12 cellular contexts compared by ENCODE assay signal in genomic region chr13:24168392-24168750, GRCh38. TPM values are rescaled to one million over a fixed set of nuclear protein-coding genes. Genes with fewer than 3 reads are reported as not detected.
DNase-seq lines count a peak whose midpoint lies in the region; ATAC-seq and TF ChIP-seq lines count a peak whose summit lies in the region.
"Had no signal": no experiment of that assay in that cellular context is flagged by ENCODE, and none has a peak within 500 bp of the region (broad histone marks: within the 10 kb centered on the region; RNA-seq: fewer than 3 reads in every experiment).

No MANE protein-coding gene starts in this region.

- peaks cover 12% of the 10 kb centered on the region for H4K20me1 ChIP-seq in PC-9 (ENCODE audit: insufficient read depth)

- peaks cover 91% of the 10 kb centered on the region for H3K79me2 ChIP-seq in PC-9 (ENCODE audit: low read depth)

- CTCF ChIA-PET in activated naive CD4-positive, alpha-beta T cell treated with anti-CD3 and anti-CD28 coated beads, Interleukin-2, amount 10 ng/mL, durations not matched to agents 7 days and 5 days (lab: Charles Lee) = no interaction called here
- CTCF ChIA-PET in PC-9 (lab: Charles Lee) = no interaction called here

- H3K27ac Mint-ChIP-seq in activated naive CD4-positive, alpha-beta T cell treated with anti-CD3 and anti-CD28 coated beads, Interleukin-2, amount 50 U/mL, for 24 hours = peak overlapping the region; percentile 30
- H3K27ac Mint-ChIP-seq in activated naive CD4-positive, alpha-beta T cell treated with anti-CD3 and anti-CD28 coated beads, Interleukin-2, amount 10 ng/mL, durations not matched to agents 7 days and 5 days = no peak overlapping the region
- H3K27ac Mint-ChIP-seq in stimulated activated naive B cell treated with anti-CD40 and anti-IgM and Interleukin-4, amounts not matched to agents 10 μg/mL and 1 μg/mL and 100 μg/mL, for 72 hours = no peak overlapping the region
- H3K27ac Mint-ChIP-seq: activated B cell treated with CpG ODN at 0.5 μM for 24 hours had no signal

- no peak overlapping the region for H3K4me3 Mint-ChIP-seq in activated naive CD4-positive, alpha-beta T cell treated with anti-CD3 and anti-CD28 coated beads, Interleukin-2, amount 50 U/mL, for 24 hours
- no peak overlapping the region for H3K4me3 Mint-ChIP-seq in activated naive CD4-positive, alpha-beta T cell treated with anti-CD3 and anti-CD28 coated beads, Interleukin-2, amount 10 ng/mL, durations not matched to agents 7 days and 5 days
- H3K4me3 Mint-ChIP-seq in stimulated activated naive B cell treated with anti-CD40 and anti-IgM and Interleukin-4, amounts not matched to agents 10 μg/mL and 1 μg/mL and 100 μg/mL, for 72 hours = no peak overlapping the region
- H3K4me3 Mint-ChIP-seq: activated B cell treated with CpG ODN at 0.5 μM for 24 hours had no signal

- no peak overlapping the region for H2AFZ ChIP-seq in PC-9

- DNase-seq in activated naive CD4-positive, alpha-beta T cell treated with anti-CD3 and anti-CD28 coated beads, Interleukin-2, amount 10 ng/mL, durations not matched to agents 7 days and 5 days = no peak
- DNase-seq in adrenal gland = peak in 1 of 7 donors; percentile 46
- DNase-seq in left lobe of liver (ENCODE audit: low spot score) = no peak
- peak; percentile 45 for DNase-seq in superior temporal gyrus (ENCODE audit: extremely low spot score)
- no peak for DNase-seq in PC-9
- no peak for DNase-seq in stimulated activated naive B cell treated with anti-CD40 and anti-IgM and Interleukin-4, amounts not matched to agents 10 μg/mL and 1 μg/mL and 100 μg/mL, for 72 hours
- DNase-seq: activated B cell treated with CpG ODN at 0.5 μM for 24 hours, BE2C, DMS79 treated with DMSO at 0.1 percent for 48 hours had no signal

- ATAC-seq in left lobe of liver (peak; percentile 10), HG03342 (IDR thresholded peaks at IDR 0.05; ENCODE audit: unreplicated experiment) (no peak)
- ATAC-seq in stimulated activated naive B cell treated with anti-CD40 and anti-IgM and Interleukin-4, amounts not matched to agents 10 μg/mL and 1 μg/mL and 100 μg/mL, for 72 hours (replicated peaks) = no peak

- peaks cover 13 to 25% of the 10 kb centered on the region in 2 donors for H3K4me1 ChIP-seq in adrenal gland (replicated peaks in 1 of 2)
- H3K4me1 ChIP-seq in PC-9 (replicated peaks; ENCODE audit: insufficient read depth) = no peaks in the 10 kb centered on the region
- H3K4me1 ChIP-seq: BE2C had no signal

- H3K9me3 Mint-ChIP-seq in activated naive CD4-positive, alpha-beta T cell treated with anti-CD3 and anti-CD28 coated beads, Interleukin-2, amount 50 U/mL, for 24 hours = no peaks in the 10 kb centered on the region
- no peaks in the 10 kb centered on the region for H3K9me3 Mint-ChIP-seq in activated naive CD4-positive, alpha-beta T cell treated with anti-CD3 and anti-CD28 coated beads, Interleukin-2, amount 10 ng/mL, durations not matched to agents 7 days and 5 days
- no peaks in the 10 kb centered on the region for H3K9me3 Mint-ChIP-seq in stimulated activated naive B cell treated with anti-CD40 and anti-IgM and Interleukin-4, amounts not matched to agents 10 μg/mL and 1 μg/mL and 100 μg/mL, for 72 hours
- H3K9me3 Mint-ChIP-seq: activated B cell treated with CpG ODN at 0.5 μM for 24 hours had no signal

- no peaks in the 10 kb centered on the region for H3K36me3 ChIP-seq in adrenal gland (replicated peaks in 1 of 2)
- 0 out of 2 replicates have a peak, but pooled peaks cover 11% of the 10 kb centered on the region for H3K36me3 ChIP-seq in PC-9 (ENCODE audit: low read depth)
- H3K36me3 ChIP-seq: BE2C had no signal

- no peaks in the 10 kb centered on the region for H3K9me3 ChIP-seq in adrenal gland (replicated peaks in 1 of 3)
- no peaks in the 10 kb centered on the region for H3K9me3 ChIP-seq in PC-9 (ENCODE audit: insufficient read depth, low read depth)
- H3K9me3 ChIP-seq: BE2C had no signal

- WGBS in adrenal gland, 4 donors = 39 to 62% (median 55%) methylated on average over 6 of the region's 6 CpGs

- H3K4me3 ChIP-seq in adrenal gland (no peak overlapping the region), PC-9 (no peak overlapping the region)
- H3K4me3 ChIP-seq: SK-N-MC had no signal

- no peak for TF ChIP-seq POLR2A in adrenal gland (IDR thresholded peaks at IDR 0.05)

- H3K9me2 ChIP-seq in PC-9 (ENCODE audit: insufficient read depth) = no peaks in the 10 kb centered on the region

- no TSS peak for BruUV-seq in PC-9 (replicated peaks; lab: Mats Ljungman, UMichigan)

- TF ChIP-seq CTCF in adrenal gland (IDR thresholded peaks at IDR 0.05) = no peak
- TF ChIP-seq CTCF in PC-9 (conservative IDR thresholded peaks at IDR 0.05) = no peak

- H3K36me3 Mint-ChIP-seq in activated naive CD4-positive, alpha-beta T cell treated with anti-CD3 and anti-CD28 coated beads, Interleukin-2, amount 50 U/mL, for 24 hours = peaks cover 7% of the 10 kb centered on the region
- peaks cover 2% of the 10 kb centered on the region for H3K36me3 Mint-ChIP-seq in activated naive CD4-positive, alpha-beta T cell treated with anti-CD3 and anti-CD28 coated beads, Interleukin-2, amount 10 ng/mL, durations not matched to agents 7 days and 5 days
- peaks cover 0 to 3% of the 10 kb centered on the region in 2 donors for H3K36me3 Mint-ChIP-seq in stimulated activated naive B cell treated with anti-CD40 and anti-IgM and Interleukin-4, amounts not matched to agents 10 μg/mL and 1 μg/mL and 100 μg/mL, for 72 hours

- H3K4me2 ChIP-seq in PC-9 = no peak overlapping the region

- no peaks in the 10 kb centered on the region for H3F3A ChIP-seq in PC-9 (ENCODE audit: insufficient read depth, low read depth)

- intact Hi-C loops in adrenal gland (cut with DNase I) (loop anchor here in 1 of 2 donors (10.0 kb wide), 1 partner anchor 56 kb away; no protein-coding TSS in a partner anchor), PC-9 (cut with micrococcal nuclease; ENCODE audit: unreplicated experiment) (no loop called here)

- H3K27me3 ChIP-seq in adrenal gland (no peaks in the 10 kb centered on the region), PC-9 (ENCODE audit: insufficient read depth, low read depth) (no peaks in the 10 kb centered on the region)

- POLR2A ChIA-PET in PC-9 (lab: Charles Lee; ENCODE audit: unreplicated experiment) = no interaction called here

- H3K27ac ChIP-seq in adrenal gland (peak overlapping the region; percentile 0 to 87 (median 62)), PC-9 (no peak overlapping the region)
- H3K27ac ChIP-seq: SK-N-MC had no signal

- H3K27me3 Mint-ChIP-seq in activated naive CD4-positive, alpha-beta T cell treated with anti-CD3 and anti-CD28 coated beads, Interleukin-2, amount 50 U/mL, for 24 hours = no peaks in the 10 kb centered on the region
- no peaks in the 10 kb centered on the region for H3K27me3 Mint-ChIP-seq in activated naive CD4-positive, alpha-beta T cell treated with anti-CD3 and anti-CD28 coated beads, Interleukin-2, amount 10 ng/mL, durations not matched to agents 7 days and 5 days
- peaks cover 0 to 12% of the 10 kb centered on the region in 2 donors for H3K27me3 Mint-ChIP-seq in stimulated activated naive B cell treated with anti-CD40 and anti-IgM and Interleukin-4, amounts not matched to agents 10 μg/mL and 1 μg/mL and 100 μg/mL, for 72 hours
- H3K27me3 Mint-ChIP-seq: activated B cell treated with CpG ODN at 0.5 μM for 24 hours had no signal

- H3K4me1 Mint-ChIP-seq in activated naive CD4-positive, alpha-beta T cell treated with anti-CD3 and anti-CD28 coated beads, Interleukin-2, amount 50 U/mL, for 24 hours = no peaks in the 10 kb centered on the region
- H3K4me1 Mint-ChIP-seq in activated naive CD4-positive, alpha-beta T cell treated with anti-CD3 and anti-CD28 coated beads, Interleukin-2, amount 10 ng/mL, durations not matched to agents 7 days and 5 days = no peaks in the 10 kb centered on the region
- no peaks in the 10 kb centered on the region for H3K4me1 Mint-ChIP-seq in stimulated activated naive B cell treated with anti-CD40 and anti-IgM and Interleukin-4, amounts not matched to agents 10 μg/mL and 1 μg/mL and 100 μg/mL, for 72 hours
- H3K4me1 Mint-ChIP-seq: activated B cell treated with CpG ODN at 0.5 μM for 24 hours had no signal

RNA-seq across cellular contexts. Expression of gene SPATA13, which starts 7.9 kb away (rescaled TPM):
- total RNA-seq in adrenal gland = 10 to 100 TPM; 20.0 to 85.5 (median 44.6) TPM
- 10 to 100 TPM; 20.7 to 27.5 (median 22.0) TPM for polyA plus RNA-seq in adrenal gland
- 24.7 TPM for total RNA-seq in left lobe of liver
- total RNA-seq in PC-9 (2021) = 28.7 and 33.0 TPM in 2 replicates
